Comparison of ENCODE assay signal across 1 cellular context in the genomic region with DNA sequence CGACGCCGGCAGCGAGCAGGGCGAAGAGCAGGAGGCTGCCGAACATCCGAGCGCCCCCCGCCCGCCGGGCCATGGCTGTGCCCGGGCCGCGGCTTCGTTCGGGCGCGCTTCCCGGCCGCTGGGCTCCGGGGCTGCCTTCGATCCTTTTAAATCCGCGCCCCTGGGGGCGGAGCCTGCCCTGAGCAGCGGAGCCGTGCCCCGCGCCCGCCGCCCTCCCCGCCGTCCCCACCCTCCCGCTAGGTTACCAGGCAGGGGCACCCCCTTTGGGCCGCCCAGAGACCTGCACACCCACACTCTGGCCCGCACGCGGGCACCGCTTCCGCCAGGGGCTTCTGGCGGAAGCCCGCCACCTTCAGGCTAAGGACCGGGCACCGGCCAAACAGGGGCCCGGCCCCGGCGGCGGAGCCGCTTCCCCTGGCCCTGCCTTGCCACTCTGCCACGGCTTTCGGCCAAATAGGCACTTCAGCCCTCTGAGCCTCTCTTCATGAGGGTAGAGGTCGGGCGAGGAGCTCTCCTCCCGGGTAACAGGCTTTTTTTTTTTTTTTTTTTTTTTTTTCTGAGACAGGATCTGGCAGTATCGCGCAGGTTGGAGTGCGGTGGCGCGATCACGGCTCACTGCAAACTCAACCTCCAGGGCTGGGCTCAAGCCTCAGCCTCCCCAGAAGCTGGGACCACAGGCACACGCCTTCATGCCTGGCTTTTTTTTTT.
TF ChIP-seq lines count a peak whose summit lies in the region.

A gene with protein sequence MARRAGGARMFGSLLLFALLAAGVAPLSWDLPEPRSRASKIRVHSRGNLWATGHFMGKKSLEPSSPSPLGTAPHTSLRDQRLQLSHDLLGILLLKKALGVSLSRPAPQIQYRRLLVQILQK (minus strand): TSS at position 120 of the 708 bp plus-strand sequence. CDS start 47 bp downstream, at position 73.

TF ChIP-seq in HepG2, 621 proteins besides CTCF, POLR2A, EP300 and RAD21 (continued from another document):
- TF ChIP-seq, protein P1, sequence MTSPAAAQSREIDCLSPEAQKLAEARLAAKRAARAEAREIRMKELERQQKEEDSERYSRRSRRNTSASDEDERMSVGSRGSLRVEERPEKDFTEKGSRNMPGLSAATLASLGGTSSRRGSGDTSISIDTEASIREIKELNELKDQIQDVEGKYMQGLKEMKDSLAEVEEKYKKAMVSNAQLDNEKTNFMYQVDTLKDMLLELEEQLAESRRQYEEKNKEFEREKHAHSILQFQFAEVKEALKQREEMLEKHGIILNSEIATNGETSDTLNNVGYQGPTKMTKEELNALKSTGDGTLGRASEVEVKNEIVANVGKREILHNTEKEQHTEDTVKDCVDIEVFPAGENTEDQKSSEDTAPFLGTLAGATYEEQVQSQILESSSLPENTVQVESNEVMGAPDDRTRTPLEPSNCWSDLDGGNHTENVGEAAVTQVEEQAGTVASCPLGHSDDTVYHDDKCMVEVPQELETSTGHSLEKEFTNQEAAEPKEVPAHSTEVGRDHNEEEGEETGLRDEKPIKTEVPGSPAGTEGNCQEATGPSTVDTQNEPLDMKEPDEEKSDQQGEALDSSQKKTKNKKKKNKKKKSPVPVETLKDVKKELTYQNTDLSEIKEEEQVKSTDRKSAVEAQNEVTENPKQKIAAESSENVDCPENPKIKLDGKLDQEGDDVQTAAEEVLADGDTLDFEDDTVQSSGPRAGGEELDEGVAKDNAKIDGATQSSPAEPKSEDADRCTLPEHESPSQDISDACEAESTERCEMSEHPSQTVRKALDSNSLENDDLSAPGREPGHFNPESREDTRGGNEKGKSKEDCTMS (CRISPR knock-in tag; conservative IDR thresholded peaks at IDR 0.05): no peak
- TF ChIP-seq, protein P2, sequence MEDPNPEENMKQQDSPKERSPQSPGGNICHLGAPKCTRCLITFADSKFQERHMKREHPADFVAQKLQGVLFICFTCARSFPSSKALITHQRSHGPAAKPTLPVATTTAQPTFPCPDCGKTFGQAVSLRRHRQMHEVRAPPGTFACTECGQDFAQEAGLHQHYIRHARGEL (CRISPR knock-in tag; IDR thresholded peaks at IDR 0.05): no peak
- TF ChIP-seq DPF2 (CRISPR knock-in tag; IDR thresholded peaks at IDR 0.05; ENCODE audit: borderline replicate concordance, low read depth) (no peak), GABPA (IDR thresholded peaks at IDR 0.05; ENCODE audit: low read depth, low read length) (no peak; the same call in 1 of the 2 replicates), GABPA (CRISPR knock-in tag; IDR thresholded peaks at IDR 0.05; ENCODE audit: low read depth) (peak; percentile 64; the same call in 1 of the 2 replicates), DMAP1 (CRISPR knock-in tag; IDR thresholded peaks at IDR 0.05) (peak; percentile 43; the same call in 1 of the 2 replicates), IRF2 (CRISPR knock-in tag; IDR thresholded peaks at IDR 0.05) (no peak), ZC3H4 (CRISPR knock-in tag; IDR thresholded peaks at IDR 0.05; ENCODE audit: borderline replicate concordance) (no peak), MBNL3 (CRISPR knock-in tag; conservative IDR thresholded peaks at IDR 0.05) (no peak), ZNF510 (CRISPR knock-in tag; IDR thresholded peaks at IDR 0.05; ENCODE audit: low read depth) (no peak), TCF7 (IDR thresholded peaks at IDR 0.05; ENCODE audit: low read depth) (no peak), ZNF44 (CRISPR knock-in tag; IDR thresholded peaks at IDR 0.05) (no peak), KAT2B (IDR thresholded peaks at IDR 0.05; ENCODE audit: borderline replicate concordance, low read depth, low read length) (no peak), CENPT (CRISPR knock-in tag; IDR thresholded peaks at IDR 0.05; ENCODE audit: low read depth) (no peak), SMC3 (IDR thresholded peaks at IDR 0.05; ENCODE audit: low read length) (no peak; the same call in 1 of the 2 replicates), ZNF562 (CRISPR knock-in tag; IDR thresholded peaks at IDR 0.05; ENCODE audit: borderline replicate concordance) (no peak), NFKBIZ (CRISPR knock-in tag; IDR thresholded peaks at IDR 0.05) (no peak), HHEX (CRISPR knock-in tag; IDR thresholded peaks at IDR 0.05) (no peak), ARID2 (CRISPR knock-in tag; IDR thresholded peaks at IDR 0.05; ENCODE audit: borderline replicate concordance) (no peak), HDAC2 (CRISPR knock-in tag; IDR thresholded peaks at IDR 0.05) (no peak), ZNF652 (CRISPR knock-in tag; IDR thresholded peaks at IDR 0.05; ENCODE audit: borderline replicate concordance, low read depth) (no peak), SNRNP70 (IDR thresholded peaks at IDR 0.05; ENCODE audit: low read depth, low read length) (no peak), PHB2 (IDR thresholded peaks at IDR 0.05; ENCODE audit: partially characterized antibody) (no peak), SOX5 (CRISPR knock-in tag; IDR thresholded peaks at IDR 0.05; ENCODE audit: borderline replicate concordance) (no peak), HNRNPUL1 (IDR thresholded peaks at IDR 0.05; ENCODE audit: low read depth, low read length) (no peak), PRMT3 (CRISPR knock-in tag; IDR thresholded peaks at IDR 0.05; ENCODE audit: borderline replicate concordance, low read depth) (no peak), SMAD9 (CRISPR knock-in tag; IDR thresholded peaks at IDR 0.05) (no peak), IRX3 (CRISPR knock-in tag; IDR thresholded peaks at IDR 0.05; ENCODE audit: borderline replicate concordance, low read depth) (no peak), SOX13 (IDR thresholded peaks at IDR 0.05) (no peak), SOX13 (CRISPR knock-in tag; conservative IDR thresholded peaks at IDR 0.05 in 1 of 2, IDR thresholded peaks at IDR 0.05 in 1 of 2) (peak in 1 of 2 experiments; percentile 15; a peak in 1 of 4 replicates), HOXA7 (CRISPR knock-in tag; IDR thresholded peaks at IDR 0.05) (no peak), SMAD3 (CRISPR knock-in tag; IDR thresholded peaks at IDR 0.05) (0 out of 2 replicates have a peak, but pooled peaks have one; percentile 27), FOXK1 (CRISPR knock-in tag; IDR thresholded peaks at IDR 0.05; ENCODE audit: borderline replicate concordance, low read depth) (no peak), PHF20 (CRISPR knock-in tag; IDR thresholded peaks at IDR 0.05) (peak; percentile 40; the same call in 1 of the 2 replicates), ZNF747 (CRISPR knock-in tag; IDR thresholded peaks at IDR 0.05; ENCODE audit: borderline replicate concordance) (no peak), FOXA3 (CRISPR knock-in tag; IDR thresholded peaks at IDR 0.05) (no peak), POLR2G (IDR thresholded peaks at IDR 0.05; ENCODE audit: low read depth, low read length) (peak; percentile 76), ZNF543 (CRISPR knock-in tag; IDR thresholded peaks at IDR 0.05) (no peak)
- TF ChIP-seq, protein P3, sequence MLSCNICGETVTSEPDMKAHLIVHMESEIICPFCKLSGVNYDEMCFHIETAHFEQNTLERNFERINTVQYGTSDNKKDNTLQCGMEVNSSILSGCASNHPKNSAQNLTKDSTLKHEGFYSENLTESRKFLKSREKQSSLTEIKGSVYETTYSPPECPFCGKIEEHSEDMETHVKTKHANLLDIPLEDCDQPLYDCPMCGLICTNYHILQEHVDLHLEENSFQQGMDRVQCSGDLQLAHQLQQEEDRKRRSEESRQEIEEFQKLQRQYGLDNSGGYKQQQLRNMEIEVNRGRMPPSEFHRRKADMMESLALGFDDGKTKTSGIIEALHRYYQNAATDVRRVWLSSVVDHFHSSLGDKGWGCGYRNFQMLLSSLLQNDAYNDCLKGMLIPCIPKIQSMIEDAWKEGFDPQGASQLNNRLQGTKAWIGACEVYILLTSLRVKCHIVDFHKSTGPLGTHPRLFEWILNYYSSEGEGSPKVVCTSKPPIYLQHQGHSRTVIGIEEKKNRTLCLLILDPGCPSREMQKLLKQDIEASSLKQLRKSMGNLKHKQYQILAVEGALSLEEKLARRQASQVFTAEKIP (CRISPR knock-in tag; IDR thresholded peaks at IDR 0.05; ENCODE audit: borderline replicate concordance): no peak
- TF ChIP-seq, protein P4, sequence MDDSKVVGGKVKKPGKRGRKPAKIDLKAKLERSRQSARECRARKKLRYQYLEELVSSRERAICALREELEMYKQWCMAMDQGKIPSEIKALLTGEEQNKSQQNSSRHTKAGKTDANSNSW (CRISPR knock-in tag; IDR thresholded peaks at IDR 0.05; ENCODE audit: borderline replicate concordance): no peak
- TF ChIP-seq, protein P5, sequence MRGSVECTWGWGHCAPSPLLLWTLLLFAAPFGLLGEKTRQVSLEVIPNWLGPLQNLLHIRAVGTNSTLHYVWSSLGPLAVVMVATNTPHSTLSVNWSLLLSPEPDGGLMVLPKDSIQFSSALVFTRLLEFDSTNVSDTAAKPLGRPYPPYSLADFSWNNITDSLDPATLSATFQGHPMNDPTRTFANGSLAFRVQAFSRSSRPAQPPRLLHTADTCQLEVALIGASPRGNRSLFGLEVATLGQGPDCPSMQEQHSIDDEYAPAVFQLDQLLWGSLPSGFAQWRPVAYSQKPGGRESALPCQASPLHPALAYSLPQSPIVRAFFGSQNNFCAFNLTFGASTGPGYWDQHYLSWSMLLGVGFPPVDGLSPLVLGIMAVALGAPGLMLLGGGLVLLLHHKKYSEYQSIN (CRISPR knock-in tag; IDR thresholded peaks at IDR 0.05; ENCODE audit: borderline replicate concordance): no peak
- TF ChIP-seq, protein P6, sequence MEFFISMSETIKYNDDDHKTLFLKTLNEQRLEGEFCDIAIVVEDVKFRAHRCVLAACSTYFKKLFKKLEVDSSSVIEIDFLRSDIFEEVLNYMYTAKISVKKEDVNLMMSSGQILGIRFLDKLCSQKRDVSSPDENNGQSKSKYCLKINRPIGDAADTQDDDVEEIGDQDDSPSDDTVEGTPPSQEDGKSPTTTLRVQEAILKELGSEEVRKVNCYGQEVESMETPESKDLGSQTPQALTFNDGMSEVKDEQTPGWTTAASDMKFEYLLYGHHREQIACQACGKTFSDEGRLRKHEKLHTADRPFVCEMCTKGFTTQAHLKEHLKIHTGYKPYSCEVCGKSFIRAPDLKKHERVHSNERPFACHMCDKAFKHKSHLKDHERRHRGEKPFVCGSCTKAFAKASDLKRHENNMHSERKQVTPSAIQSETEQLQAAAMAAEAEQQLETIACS (CRISPR knock-in tag; IDR thresholded peaks at IDR 0.05): no peak
- TF ChIP-seq, protein P7, sequence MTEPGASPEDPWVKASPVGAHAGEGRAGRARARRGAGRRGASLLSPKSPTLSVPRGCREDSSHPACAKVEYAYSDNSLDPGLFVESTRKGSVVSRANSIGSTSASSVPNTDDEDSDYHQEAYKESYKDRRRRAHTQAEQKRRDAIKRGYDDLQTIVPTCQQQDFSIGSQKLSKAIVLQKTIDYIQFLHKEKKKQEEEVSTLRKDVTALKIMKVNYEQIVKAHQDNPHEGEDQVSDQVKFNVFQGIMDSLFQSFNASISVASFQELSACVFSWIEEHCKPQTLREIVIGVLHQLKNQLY (CRISPR knock-in tag; IDR thresholded peaks at IDR 0.05): no peak
- TF ChIP-seq, protein P8, sequence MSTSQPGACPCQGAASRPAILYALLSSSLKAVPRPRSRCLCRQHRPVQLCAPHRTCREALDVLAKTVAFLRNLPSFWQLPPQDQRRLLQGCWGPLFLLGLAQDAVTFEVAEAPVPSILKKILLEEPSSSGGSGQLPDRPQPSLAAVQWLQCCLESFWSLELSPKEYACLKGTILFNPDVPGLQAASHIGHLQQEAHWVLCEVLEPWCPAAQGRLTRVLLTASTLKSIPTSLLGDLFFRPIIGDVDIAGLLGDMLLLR (CRISPR knock-in tag; IDR thresholded peaks at IDR 0.05): no peak
- TF ChIP-seq, protein P9, sequence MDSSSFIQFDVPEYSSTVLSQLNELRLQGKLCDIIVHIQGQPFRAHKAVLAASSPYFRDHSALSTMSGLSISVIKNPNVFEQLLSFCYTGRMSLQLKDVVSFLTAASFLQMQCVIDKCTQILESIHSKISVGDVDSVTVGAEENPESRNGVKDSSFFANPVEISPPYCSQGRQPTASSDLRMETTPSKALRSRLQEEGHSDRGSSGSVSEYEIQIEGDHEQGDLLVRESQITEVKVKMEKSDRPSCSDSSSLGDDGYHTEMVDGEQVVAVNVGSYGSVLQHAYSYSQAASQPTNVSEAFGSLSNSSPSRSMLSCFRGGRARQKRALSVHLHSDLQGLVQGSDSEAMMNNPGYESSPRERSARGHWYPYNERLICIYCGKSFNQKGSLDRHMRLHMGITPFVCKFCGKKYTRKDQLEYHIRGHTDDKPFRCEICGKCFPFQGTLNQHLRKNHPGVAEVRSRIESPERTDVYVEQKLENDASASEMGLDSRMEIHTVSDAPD (CRISPR knock-in tag; IDR thresholded peaks at IDR 0.05): no peak
